10 cellular contexts compared by ENCODE assay signal in the genomic region with DNA sequence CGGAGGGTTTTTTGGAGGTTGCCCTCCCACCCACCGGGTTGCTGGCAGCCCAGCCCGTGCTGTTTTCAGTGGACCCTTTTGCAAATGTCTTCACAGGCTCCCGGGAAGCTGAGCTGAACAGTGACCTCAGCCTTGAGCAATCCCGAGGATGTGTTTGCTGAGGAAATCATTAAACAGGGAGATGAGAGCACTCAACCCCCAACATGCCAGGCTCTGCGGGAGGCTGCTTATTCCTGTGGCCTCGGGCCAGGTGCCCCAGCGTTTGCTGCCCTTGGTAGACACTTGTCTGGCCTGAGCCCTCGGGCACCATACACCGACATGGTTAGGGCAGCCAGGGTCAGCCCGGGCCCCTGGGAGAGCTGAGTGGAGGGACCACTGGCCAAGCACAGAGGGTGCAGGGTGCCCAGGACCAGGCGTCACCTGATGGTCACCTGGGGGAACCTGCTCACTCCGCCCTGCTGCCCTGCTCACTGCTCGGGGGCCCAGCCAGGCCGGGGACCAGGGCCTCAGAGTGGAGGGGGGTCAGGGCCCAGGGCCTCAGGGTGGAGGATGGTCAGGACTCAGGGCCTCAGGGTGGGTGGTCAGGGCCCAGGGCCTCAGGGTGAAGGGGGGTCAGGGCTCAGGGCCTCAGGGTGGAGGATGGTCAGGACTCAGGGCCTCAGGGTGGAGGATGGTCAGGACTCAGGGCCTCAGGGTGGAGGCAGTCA. TPM values are rescaled to one million over a fixed set of nuclear protein-coding genes. Genes with fewer than 3 reads are reported as not detected.
DNase-seq lines count a peak whose midpoint lies in the region; ATAC-seq and TF ChIP-seq lines count a peak whose summit lies in the region.
"Had no signal": no experiment of that assay in that cellular context is flagged by ENCODE, and none has a peak within 500 bp of the region (broad histone marks: within the 10 kb centered on the region; RNA-seq: fewer than 3 reads in every experiment).

No MANE protein-coding gene starts in this region.

- H3K4me2 ChIP-seq in mesenchymal stem cell (ENCODE audit: low read length, poor library complexity, severe bottlenecking) = peak overlapping the region; percentile 49

- TF ChIP-seq CTCF in CD4-positive, alpha-beta T cell (IDR thresholded peaks at IDR 0.05) = no peak

- no peak overlapping the region for H3K27ac Mint-ChIP-seq in CD4-positive, alpha-beta T cell

- H3K4me1 ChIP-seq in HUES64 (ENCODE audit: insufficient read depth, low read length) (peaks cover 25% of the 10 kb centered on the region), mesenchymal stem cell (ENCODE audit: control insufficient read depth, insufficient read depth, low read depth, low read length) (peaks cover 79% of the 10 kb centered on the region)

- H4K8ac ChIP-seq in mesenchymal stem cell (ENCODE audit: low read length) = peak overlapping the region; percentile 83

- no peak overlapping the region for H3K4me3 ChIP-seq in HUES64 (ENCODE audit: low read length)
- H3K4me3 ChIP-seq in mesenchymal stem cell (ENCODE audit: insufficient read depth in 1 of 2, low read depth in 1 of 2, low read length in 2 of 2) = no peak overlapping the region
- H3K4me3 ChIP-seq: K562, suprapubic skin had no signal

- peak overlapping the region; percentile 98 for H2BK5ac ChIP-seq in mesenchymal stem cell (ENCODE audit: low read depth, low read length, poor library complexity, severe bottlenecking)

- CTCF ChIA-PET in CD4-positive, alpha-beta T cell (lab: Charles Lee) = no interaction called here

- H2BK120ac ChIP-seq in mesenchymal stem cell (ENCODE audit: low read depth, low read length) = peak overlapping the region; percentile 95

- peak overlapping the region; percentile 95 for H4K91ac ChIP-seq in mesenchymal stem cell (ENCODE audit: low read length)

- H3K9me3 ChIP-seq in HUES64 (ENCODE audit: insufficient read depth, low read depth, low read length) (no peaks in the 10 kb centered on the region), mesenchymal stem cell (ENCODE audit: control insufficient read depth, low read length) (no peaks in the 10 kb centered on the region)
- H3K9me3 ChIP-seq in CD4-positive, alpha-beta T cell (ENCODE audit: control insufficient read depth, low read length) = no peaks in the 10 kb centered on the region
- H3K9me3 ChIP-seq: suprapubic skin had no signal

- intact Hi-C loops in CD4-positive, alpha-beta T cell (cut with DNase I, micrococcal nuclease) = no loop called here

- POLR2A ChIA-PET in CD4-positive, alpha-beta T cell (lab: Charles Lee) = no interaction called here

- H2AFZ ChIP-seq in mesenchymal stem cell (ENCODE audit: low read depth, low read length) = peak overlapping the region; percentile 72

- H2AK5ac ChIP-seq in mesenchymal stem cell (ENCODE audit: low read length, severe bottlenecking) = peak overlapping the region; percentile 100

- DNase-seq in AG08396 (ENCODE audit: low spot score) (peak; percentile 88), cerebellar cortex (ENCODE audit: low spot score) (peak; percentile 52), mesenchymal stem cell (peak; percentile 88)
- no peak for DNase-seq in CD4-positive, alpha-beta T cell

- no peaks in the 10 kb centered on the region for H3K36me3 ChIP-seq in HUES64 (ENCODE audit: insufficient read depth, low read length)
- H3K36me3 ChIP-seq in mesenchymal stem cell (ENCODE audit: control insufficient read depth in 1 of 2, insufficient read depth in 2 of 2, low read depth in 1 of 2, low read length in 2 of 2) = peaks cover 0 to 10% of the 10 kb centered on the region in 2 experiments
- H3K36me3 ChIP-seq: suprapubic skin had no signal

- no peak overlapping the region for H3K23ac ChIP-seq in mesenchymal stem cell (ENCODE audit: low read length in 2 of 2)

- H2BK15ac ChIP-seq in mesenchymal stem cell (ENCODE audit: low read depth, poor library complexity, severe bottlenecking) = peak overlapping the region; percentile 99

- H3K27me3 ChIP-seq in HUES64 (ENCODE audit: insufficient read depth, low read length) = no peaks in the 10 kb centered on the region
- H3K27me3 ChIP-seq in mesenchymal stem cell (ENCODE audit: control insufficient read depth in 1 of 2, insufficient read depth in 1 of 2, low read length in 2 of 2) = peaks cover 0 to 12% of the 10 kb centered on the region in 2 experiments
- no peaks in the 10 kb centered on the region for H3K27me3 ChIP-seq in CD4-positive, alpha-beta T cell (ENCODE audit: control insufficient read depth, insufficient read depth, low read length)

- H3K9ac ChIP-seq in HUES64 (ENCODE audit: low read depth, low read length) = peak overlapping the region; percentile 39; the same call in 1 of the 2 replicates
- H3K9ac ChIP-seq in mesenchymal stem cell (ENCODE audit: low read length) = peak overlapping the region; percentile 37

- peak overlapping the region; percentile 93 to 98 for H3K4ac ChIP-seq in mesenchymal stem cell (ENCODE audit: low read depth in 1 of 2, low read length in 2 of 2)

- 45% methylated on average over 15 of the region's 15 CpGs for WGBS in HUES64
- 37% methylated on average over 15 of the region's 15 CpGs for WGBS in mesenchymal stem cell

- no peak for ATAC-seq in CD4-positive, alpha-beta T cell (ENCODE audit: poor library complexity)
- ATAC-seq in HG02759 (IDR thresholded peaks at IDR 0.05; ENCODE audit: unreplicated experiment) = no peak
- ATAC-seq in GM21786 (IDR thresholded peaks at IDR 0.05; ENCODE audit: unreplicated experiment) = no peak
- ATAC-seq in GM18909 (IDR thresholded peaks at IDR 0.05; ENCODE audit: poor library complexity, unreplicated experiment) = no peak
- ATAC-seq: K562 had no signal

- no peaks in the 10 kb centered on the region for H3K27me3 Mint-ChIP-seq in CD4-positive, alpha-beta T cell

- peak overlapping the region in 1 of 2 experiments; percentile 94 for H3K14ac ChIP-seq in mesenchymal stem cell (ENCODE audit: low read length in 2 of 2)

- no peaks in the 10 kb centered on the region for H3K9me3 Mint-ChIP-seq in CD4-positive, alpha-beta T cell

- no peak overlapping the region for H3K4me3 Mint-ChIP-seq in CD4-positive, alpha-beta T cell

- H3K36me3 Mint-ChIP-seq in CD4-positive, alpha-beta T cell (ENCODE audit: low read depth) = no peaks in the 10 kb centered on the region

- no peaks in the 10 kb centered on the region for H3K4me1 Mint-ChIP-seq in CD4-positive, alpha-beta T cell (ENCODE audit: low read depth)

- H3K27ac ChIP-seq in HUES64 (ENCODE audit: low read depth, low read length) (peak overlapping the region; percentile 64), mesenchymal stem cell (ENCODE audit: low read length, poor library complexity, severe bottlenecking) (peak overlapping the region; percentile 97)
- H3K27ac ChIP-seq in CD4-positive, alpha-beta T cell (ENCODE audit: low read depth, low read length) = no peak overlapping the region
- H3K27ac ChIP-seq: suprapubic skin had no signal

- peaks cover 3% of the 10 kb centered on the region for H3K79me1 ChIP-seq in mesenchymal stem cell (replicated peaks; ENCODE audit: low read length, poor library complexity, severe bottlenecking)

- H3K18ac ChIP-seq in mesenchymal stem cell (ENCODE audit: low read depth in 1 of 2, low read length in 2 of 2) = peak overlapping the region; percentile 75 to 97

- H2BK12ac ChIP-seq in mesenchymal stem cell (ENCODE audit: low read length in 2 of 2) = peak overlapping the region; percentile 97 to 100

RNA-seq across cellular contexts. Expression of gene POFUT2, which starts 42.5 kb away (rescaled TPM):
- polyA plus RNA-seq in HUES64 (2013, experiment 1 of 2) = 19.7 TPM
- polyA plus RNA-seq in HUES64 (2013, experiment 2 of 2) = 25.7 TPM
- 75.1 TPM for polyA plus RNA-seq in mesenchymal stem cell (2013, experiment 1 of 2)
- polyA plus RNA-seq in mesenchymal stem cell (2013, experiment 2 of 2) = 76.3 TPM
- total RNA-seq in CD4-positive, alpha-beta T cell = 10 to 100 TPM; 56.6 to 57.2 TPM

Comparison
In these comparisons a context has a peak if more than half of its experiments do, and no peak if none do; other contexts are left out.
1. DNase-seq: peak in AG08396 (single experiment), cerebellar cortex (single experiment) and mesenchymal stem cell (single experiment); none in CD4-positive, alpha-beta T cell (0 of 10).